1 cellular context compared by ENCODE assay signal in genomic region chr17:7177954-7178477, GRCh38.
A peak's percentile ranks its signal among the peaks of the same experiment; 100 is the strongest.
TF ChIP-seq lines count a peak whose summit lies in the region.

No MANE protein-coding gene starts in this region.

TF ChIP-seq in H1, 55 proteins besides CTCF, POLR2A, EP300 and RAD21:
- TF ChIP-seq CREB1 (IDR thresholded peaks at IDR 0.05) = peak; percentile 94
- peak in 1 of 2 experiments; percentile 41; a peak in 1 of 4 replicates for TF ChIP-seq SIN3A (conservative IDR thresholded peaks at IDR 0.05 in 1 of 2, IDR thresholded peaks at IDR 0.05 in 1 of 2; ENCODE audit: low read depth in 1 of 2, low read length in 2 of 2)
- TF ChIP-seq EZH2 (IDR thresholded peaks at IDR 0.05; ENCODE audit: low read depth, low read length, severe bottlenecking) = no peak
- peak; percentile 61; the same call in 1 of the 2 replicates for TF ChIP-seq JUND (IDR thresholded peaks at IDR 0.05; ENCODE audit: low read length)
